Comparison of ENCODE assay signal across 1 cellular context in the genomic region with DNA sequence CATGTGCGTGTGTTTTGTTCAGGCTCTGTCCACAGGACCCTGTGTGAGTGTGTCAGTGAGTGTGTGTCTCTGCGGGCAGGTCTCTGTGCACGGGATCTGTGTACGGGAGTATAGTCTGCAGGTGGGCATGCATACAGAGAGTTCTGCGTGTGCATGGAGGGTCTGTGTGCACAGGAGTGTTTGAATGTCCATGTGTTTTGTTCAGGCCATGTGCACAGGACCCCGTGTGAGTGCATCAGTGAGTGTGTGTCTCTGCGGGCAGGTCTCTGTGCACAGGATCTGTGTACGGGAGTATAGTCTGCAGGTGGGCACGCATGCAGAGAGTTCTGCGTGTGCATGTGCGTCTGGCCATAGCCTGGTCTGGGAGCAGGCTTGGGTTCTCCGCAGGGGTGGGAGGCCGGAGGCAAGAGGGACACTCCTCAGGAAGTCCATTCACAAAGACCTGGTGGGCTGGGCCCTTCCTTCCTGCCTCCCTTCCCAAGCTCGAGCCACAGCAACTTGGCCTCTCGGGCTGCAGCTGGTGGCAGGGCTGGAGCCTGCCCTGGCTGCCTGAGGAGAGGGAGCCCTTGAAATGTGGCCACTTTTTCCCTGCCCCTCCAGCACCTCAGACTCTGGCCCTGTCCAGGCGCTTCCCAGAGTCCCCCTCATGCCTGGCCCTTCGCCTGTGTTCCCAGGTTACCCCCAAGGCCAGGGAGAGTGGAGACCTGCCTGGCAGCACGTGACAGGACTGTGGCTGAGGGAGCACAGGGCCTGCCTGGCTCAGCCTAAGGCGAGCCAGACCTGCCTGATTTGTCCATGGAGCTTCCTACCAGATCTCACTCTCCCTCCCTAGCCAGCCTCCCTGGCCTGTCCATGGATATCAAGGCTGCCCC.
TF ChIP-seq lines count a peak whose summit lies in the region.

No MANE protein-coding gene starts in this region.

TF ChIP-seq in HepG2, 621 proteins besides CTCF, POLR2A, EP300 and RAD21 (continued from another document and continues in another):
- no peak for TF ChIP-seq KDM5A (IDR thresholded peaks at IDR 0.05; ENCODE audit: borderline replicate concordance, low read length)
- no peak for TF ChIP-seq TCF7 (IDR thresholded peaks at IDR 0.05; ENCODE audit: low read depth)
- no peak for TF ChIP-seq SP1 (IDR thresholded peaks at IDR 0.05)
- no peak for TF ChIP-seq SP1 (CRISPR knock-in tag; IDR thresholded peaks at IDR 0.05)
- TF ChIP-seq PRDM10 (CRISPR knock-in tag; IDR thresholded peaks at IDR 0.05; ENCODE audit: low read depth), result no peak
- TF ChIP-seq NKX3-1 (CRISPR knock-in tag; IDR thresholded peaks at IDR 0.05), result no peak; the same call in 1 of the 2 replicates
- TF ChIP-seq ZBTB34 (CRISPR knock-in tag; IDR thresholded peaks at IDR 0.05), result no peak
- no peak for TF ChIP-seq YEATS2 (CRISPR knock-in tag; IDR thresholded peaks at IDR 0.05; ENCODE audit: borderline replicate concordance)
- TF ChIP-seq ZNF441 (CRISPR knock-in tag; IDR thresholded peaks at IDR 0.05; ENCODE audit: borderline replicate concordance), result no peak
- TF ChIP-seq ZNF816 (CRISPR knock-in tag; IDR thresholded peaks at IDR 0.05; ENCODE audit: borderline replicate concordance), result no peak
- TF ChIP-seq NFE2 (CRISPR knock-in tag; IDR thresholded peaks at IDR 0.05), result no peak
- TF ChIP-seq ZNF382 (CRISPR knock-in tag; IDR thresholded peaks at IDR 0.05; ENCODE audit: borderline replicate concordance), result no peak
- TF ChIP-seq ZMAT3 (CRISPR knock-in tag; conservative IDR thresholded peaks at IDR 0.05), result no peak
- no peak for TF ChIP-seq FOXA3 (CRISPR knock-in tag; IDR thresholded peaks at IDR 0.05)
- no peak for TF ChIP-seq ZFAT (CRISPR knock-in tag; conservative IDR thresholded peaks at IDR 0.05)
- TF ChIP-seq RFXAP (CRISPR knock-in tag; IDR thresholded peaks at IDR 0.05; ENCODE audit: borderline replicate concordance), result peak; percentile 42; the same call in 1 of the 2 replicates
- TF ChIP-seq, protein P1, sequence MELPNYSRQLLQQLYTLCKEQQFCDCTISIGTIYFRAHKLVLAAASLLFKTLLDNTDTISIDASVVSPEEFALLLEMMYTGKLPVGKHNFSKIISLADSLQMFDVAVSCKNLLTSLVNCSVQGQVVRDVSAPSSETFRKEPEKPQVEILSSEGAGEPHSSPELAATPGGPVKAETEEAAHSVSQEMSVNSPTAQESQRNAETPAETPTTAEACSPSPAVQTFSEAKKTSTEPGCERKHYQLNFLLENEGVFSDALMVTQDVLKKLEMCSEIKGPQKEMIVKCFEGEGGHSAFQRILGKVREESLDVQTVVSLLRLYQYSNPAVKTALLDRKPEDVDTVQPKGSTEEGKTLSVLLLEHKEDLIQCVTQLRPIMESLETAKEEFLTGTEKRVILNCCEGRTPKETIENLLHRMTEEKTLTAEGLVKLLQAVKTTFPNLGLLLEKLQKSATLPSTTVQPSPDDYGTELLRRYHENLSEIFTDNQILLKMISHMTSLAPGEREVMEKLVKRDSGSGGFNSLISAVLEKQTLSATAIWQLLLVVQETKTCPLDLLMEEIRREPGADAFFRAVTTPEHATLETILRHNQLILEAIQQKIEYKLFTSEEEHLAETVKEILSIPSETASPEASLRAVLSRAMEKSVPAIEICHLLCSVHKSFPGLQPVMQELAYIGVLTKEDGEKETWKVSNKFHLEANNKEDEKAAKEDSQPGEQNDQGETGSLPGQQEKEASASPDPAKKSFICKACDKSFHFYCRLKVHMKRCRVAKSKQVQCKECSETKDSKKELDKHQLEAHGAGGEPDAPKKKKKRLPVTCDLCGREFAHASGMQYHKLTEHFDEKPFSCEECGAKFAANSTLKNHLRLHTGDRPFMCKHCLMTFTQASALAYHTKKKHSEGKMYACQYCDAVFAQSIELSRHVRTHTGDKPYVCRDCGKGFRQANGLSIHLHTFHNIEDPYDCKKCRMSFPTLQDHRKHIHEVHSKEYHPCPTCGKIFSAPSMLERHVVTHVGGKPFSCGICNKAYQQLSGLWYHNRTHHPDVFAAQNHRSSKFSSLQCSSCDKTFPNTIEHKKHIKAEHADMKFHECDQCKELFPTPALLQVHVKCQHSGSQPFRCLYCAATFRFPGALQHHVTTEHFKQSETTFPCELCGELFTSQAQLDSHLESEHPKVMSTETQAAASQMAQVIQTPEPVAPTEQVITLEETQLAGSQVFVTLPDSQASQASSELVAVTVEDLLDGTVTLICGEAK (IDR thresholded peaks at IDR 0.05), result no peak
- TF ChIP-seq, protein P1 (CRISPR knock-in tag; IDR thresholded peaks at IDR 0.05), result no peak
- TF ChIP-seq SRSF4 (IDR thresholded peaks at IDR 0.05; ENCODE audit: low read depth, low read length, poor library complexity, severe bottlenecking), result no peak
- TF ChIP-seq DMAP1 (CRISPR knock-in tag; IDR thresholded peaks at IDR 0.05), result no peak
- 0 out of 2 replicates have a peak, but pooled peaks have one; percentile 25 for TF ChIP-seq SOX5 (CRISPR knock-in tag; IDR thresholded peaks at IDR 0.05; ENCODE audit: borderline replicate concordance)
- TF ChIP-seq NFIC (IDR thresholded peaks at IDR 0.05; ENCODE audit: low read length), result no peak
- TF ChIP-seq ZNF562 (CRISPR knock-in tag; IDR thresholded peaks at IDR 0.05; ENCODE audit: borderline replicate concordance), result no peak
- no peak for TF ChIP-seq HNRNPK (IDR thresholded peaks at IDR 0.05; ENCODE audit: low read depth, low read length, poor library complexity, severe bottlenecking)
- TF ChIP-seq MIER3 (CRISPR knock-in tag; IDR thresholded peaks at IDR 0.05; ENCODE audit: borderline replicate concordance), result no peak
- TF ChIP-seq, protein P2, sequence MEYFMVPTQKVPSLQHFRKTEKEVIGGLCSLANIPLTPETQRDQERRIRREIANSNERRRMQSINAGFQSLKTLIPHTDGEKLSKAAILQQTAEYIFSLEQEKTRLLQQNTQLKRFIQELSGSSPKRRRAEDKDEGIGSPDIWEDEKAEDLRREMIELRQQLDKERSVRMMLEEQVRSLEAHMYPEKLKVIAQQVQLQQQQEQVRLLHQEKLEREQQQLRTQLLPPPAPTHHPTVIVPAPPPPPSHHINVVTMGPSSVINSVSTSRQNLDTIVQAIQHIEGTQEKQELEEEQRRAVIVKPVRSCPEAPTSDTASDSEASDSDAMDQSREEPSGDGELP (IDR thresholded peaks at IDR 0.05; ENCODE audit: borderline replicate concordance, low read depth), result no peak
- TF ChIP-seq POGZ (CRISPR knock-in tag; IDR thresholded peaks at IDR 0.05), result no peak
- TF ChIP-seq KAT8 (CRISPR knock-in tag; IDR thresholded peaks at IDR 0.05), result 0 out of 2 replicates have a peak, but pooled peaks have one; percentile 43
- TF ChIP-seq, protein P3, sequence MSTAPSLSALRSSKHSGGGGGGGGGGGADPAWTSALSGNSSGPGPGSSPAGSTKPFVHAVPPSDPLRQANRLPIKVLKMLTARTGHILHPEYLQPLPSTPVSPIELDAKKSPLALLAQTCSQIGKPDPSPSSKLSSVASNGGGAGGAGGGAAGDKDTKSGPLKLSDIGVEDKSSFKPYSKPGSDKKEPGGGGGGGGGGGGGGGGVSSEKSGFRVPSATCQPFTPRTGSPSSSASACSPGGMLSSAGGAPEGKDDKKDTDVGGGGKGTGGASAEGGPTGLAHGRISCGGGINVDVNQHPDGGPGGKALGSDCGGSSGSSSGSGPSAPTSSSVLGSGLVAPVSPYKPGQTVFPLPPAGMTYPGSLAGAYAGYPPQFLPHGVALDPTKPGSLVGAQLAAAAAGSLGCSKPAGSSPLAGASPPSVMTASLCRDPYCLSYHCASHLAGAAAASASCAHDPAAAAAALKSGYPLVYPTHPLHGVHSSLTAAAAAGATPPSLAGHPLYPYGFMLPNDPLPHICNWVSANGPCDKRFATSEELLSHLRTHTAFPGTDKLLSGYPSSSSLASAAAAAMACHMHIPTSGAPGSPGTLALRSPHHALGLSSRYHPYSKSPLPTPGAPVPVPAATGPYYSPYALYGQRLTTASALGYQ (CRISPR knock-in tag; IDR thresholded peaks at IDR 0.05), result no peak
- no peak for TF ChIP-seq NR2F1 (CRISPR knock-in tag; IDR thresholded peaks at IDR 0.05)
- TF ChIP-seq NONO (IDR thresholded peaks at IDR 0.05), result no peak
- peak; percentile 30; the same call in 1 of the 2 replicates for TF ChIP-seq NONO (CRISPR knock-in tag; conservative IDR thresholded peaks at IDR 0.05)
- no peak for TF ChIP-seq ZBTB8A (CRISPR knock-in tag; IDR thresholded peaks at IDR 0.05; ENCODE audit: borderline replicate concordance, low read depth)
- TF ChIP-seq ZNF839 (CRISPR knock-in tag; IDR thresholded peaks at IDR 0.05; ENCODE audit: borderline replicate concordance), result peak; percentile 27; the same call in 1 of the 2 replicates
- TF ChIP-seq, protein P4, sequence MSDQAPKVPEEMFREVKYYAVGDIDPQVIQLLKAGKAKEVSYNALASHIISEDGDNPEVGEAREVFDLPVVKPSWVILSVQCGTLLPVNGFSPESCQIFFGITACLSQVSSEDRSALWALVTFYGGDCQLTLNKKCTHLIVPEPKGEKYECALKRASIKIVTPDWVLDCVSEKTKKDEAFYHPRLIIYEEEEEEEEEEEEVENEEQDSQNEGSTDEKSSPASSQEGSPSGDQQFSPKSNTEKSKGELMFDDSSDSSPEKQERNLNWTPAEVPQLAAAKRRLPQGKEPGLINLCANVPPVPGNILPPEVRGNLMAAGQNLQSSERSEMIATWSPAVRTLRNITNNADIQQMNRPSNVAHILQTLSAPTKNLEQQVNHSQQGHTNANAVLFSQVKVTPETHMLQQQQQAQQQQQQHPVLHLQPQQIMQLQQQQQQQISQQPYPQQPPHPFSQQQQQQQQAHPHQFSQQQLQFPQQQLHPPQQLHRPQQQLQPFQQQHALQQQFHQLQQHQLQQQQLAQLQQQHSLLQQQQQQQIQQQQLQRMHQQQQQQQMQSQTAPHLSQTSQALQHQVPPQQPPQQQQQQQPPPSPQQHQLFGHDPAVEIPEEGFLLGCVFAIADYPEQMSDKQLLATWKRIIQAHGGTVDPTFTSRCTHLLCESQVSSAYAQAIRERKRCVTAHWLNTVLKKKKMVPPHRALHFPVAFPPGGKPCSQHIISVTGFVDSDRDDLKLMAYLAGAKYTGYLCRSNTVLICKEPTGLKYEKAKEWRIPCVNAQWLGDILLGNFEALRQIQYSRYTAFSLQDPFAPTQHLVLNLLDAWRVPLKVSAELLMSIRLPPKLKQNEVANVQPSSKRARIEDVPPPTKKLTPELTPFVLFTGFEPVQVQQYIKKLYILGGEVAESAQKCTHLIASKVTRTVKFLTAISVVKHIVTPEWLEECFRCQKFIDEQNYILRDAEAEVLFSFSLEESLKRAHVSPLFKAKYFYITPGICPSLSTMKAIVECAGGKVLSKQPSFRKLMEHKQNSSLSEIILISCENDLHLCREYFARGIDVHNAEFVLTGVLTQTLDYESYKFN (CRISPR knock-in tag; conservative IDR thresholded peaks at IDR 0.05), result no peak
- TF ChIP-seq NCOA1 (CRISPR knock-in tag; IDR thresholded peaks at IDR 0.05), result peak; percentile 65; the same call in 1 of the 2 replicates
- no peak for TF ChIP-seq NPAS2 (CRISPR knock-in tag; IDR thresholded peaks at IDR 0.05; ENCODE audit: borderline replicate concordance)
- TF ChIP-seq ZNF264 (CRISPR knock-in tag; IDR thresholded peaks at IDR 0.05), result no peak
